ENCODE assay signal across 8 cellular contexts in the genomic region with DNA sequence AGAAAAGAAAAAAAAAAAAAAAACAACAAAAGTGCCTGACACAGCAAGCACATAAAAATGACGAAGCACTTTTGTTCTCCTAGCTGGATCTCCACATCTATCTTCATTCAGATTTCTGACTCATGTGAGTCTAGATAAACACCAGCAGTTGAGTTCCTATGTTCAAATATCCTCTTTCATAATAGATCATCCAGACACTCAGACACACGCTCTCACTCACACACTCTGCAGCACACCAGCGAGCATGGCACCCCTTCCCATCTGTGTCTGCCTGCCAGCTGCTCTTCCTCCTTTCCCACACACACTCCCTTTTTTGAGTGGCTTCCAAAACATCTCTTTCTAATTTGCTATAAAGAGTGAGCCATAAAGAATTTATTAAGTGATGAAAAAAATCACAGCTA. TPM values are rescaled to one million over a fixed set of nuclear protein-coding genes. Genes with fewer than 3 reads are reported as not detected.
A peak's percentile ranks its signal among the peaks of the same experiment; 100 is the strongest.
DNase-seq lines count a peak whose midpoint lies in the region; ATAC-seq, FAIRE-seq and TF ChIP-seq lines count a peak whose summit lies in the region.

No MANE protein-coding gene starts in this region.

- no peaks in the 10 kb centered on the region for H3K4me1 ChIP-seq in kidney (ENCODE audit: control insufficient read depth in 1 of 2, insufficient read depth in 1 of 2, low read depth in 1 of 2, low read length in 2 of 2)

- TF ChIP-seq CTCF in dorsolateral prefrontal cortex (IDR thresholded peaks at IDR 0.05 in 54 of 56, conservative IDR thresholded peaks at IDR 0.05 in 2 of 56; ENCODE audit: low read depth in 1 of 56, partially characterized antibody in 56 of 56) (no peak), omental fat pad (IDR thresholded peaks at IDR 0.05) (no peak), kidney (IDR thresholded peaks at IDR 0.05; ENCODE audit: borderline replicate concordance, extremely low read depth, insufficient read depth) (no peak)

- H3K4me3 ChIP-seq in dorsolateral prefrontal cortex (no peak overlapping the region), kidney (ENCODE audit: low read length in 2 of 2) (no peak overlapping the region)

- H3K9me3 ChIP-seq in kidney (ENCODE audit: control insufficient read depth in 1 of 2, low read length in 2 of 2): no peaks in the 10 kb centered on the region

- no peaks in the 10 kb centered on the region for H3K27me3 ChIP-seq in dorsolateral prefrontal cortex

- H3K27ac ChIP-seq in dorsolateral prefrontal cortex (peak overlapping the region in 47 of 59 donors; percentile 3 to 76 (median 61)), kidney (ENCODE audit: low read depth in 2 of 2, low read length in 2 of 2) (no peak overlapping the region)

- ATAC-seq in omental fat pad (ENCODE audit: low FRiP score): peak; percentile 94
- no peak for ATAC-seq in HG03095 (IDR thresholded peaks at IDR 0.05; ENCODE audit: unreplicated experiment)
- no peak for ATAC-seq in GM18909 (IDR thresholded peaks at IDR 0.05; ENCODE audit: poor library complexity, unreplicated experiment)

- intact Hi-C loops in dorsolateral prefrontal cortex (cut with DNase I): no loop called here
- intact Hi-C loops in kidney (cut with DNase I): no loop called here

- H3K36me3 ChIP-seq in kidney (ENCODE audit: control insufficient read depth in 1 of 2, insufficient read depth in 2 of 2, low read length in 2 of 2): peaks cover 7 to 33% of the 10 kb centered on the region in 2 donors

- DNase-seq in Daoy (ENCODE audit: low read depth): peak; percentile 76
- peak; percentile 42 for DNase-seq in NCI-H446 treated with DMSO at 0.1 percent for 48 hours (lab: John Stamatoyannopoulos, UW)
- DNase-seq in dorsolateral prefrontal cortex: peak in 4 of 10 donors; percentile 37 to 59 (median 50)
- DNase-seq in omental fat pad (ENCODE audit: low spot score): no peak
- DNase-seq in kidney: no peak
- DNase-seq in activated CD4-positive, alpha-beta T cell treated with anti-CD3 and anti-CD28 coated beads for 1 hour: no peak

- no peak overlapping the region for H3K9ac ChIP-seq in kidney (ENCODE audit: low read length in 2 of 2)

- no peak for FAIRE-seq in kidney (lab: Jason Lieb, UNC)

RNA-seq across cellular contexts. Expression of a gene that starts 19.8 kb away (rescaled TPM):
- 0.40 and 0.57 TPM in 2 replicates for total RNA-seq in Daoy (2014; rRNA removed; shearing (Covaris generic))
- total RNA-seq in dorsolateral prefrontal cortex (10 to 100 TPM; 10.7 to 30.0 (median 20.1) TPM), omental fat pad (1 to 10 TPM; 1.3 to 4.9 (median 1.9) TPM), kidney (3.5 TPM)
- 3.8 TPM for polyA plus RNA-seq in kidney (ENCODE audit: insufficient read depth, low read depth, low replicate concordance)

RNA-seq across cellular contexts. Expression of a gene that starts 36.0 kb away (rescaled TPM):
- total RNA-seq in Daoy (2014; rRNA removed; shearing (Covaris generic)): 46.7 and 49.1 TPM in 2 replicates
- total RNA-seq in dorsolateral prefrontal cortex: 100 to 1,000 TPM in 9 of 120 experiments, 10 to 100 TPM in 111; 59.4 to 109 (median 80.2) TPM
- total RNA-seq in omental fat pad: 100 to 1,000 TPM in 1 of 4 donors, 10 to 100 TPM in 3; 66.4 to 104 (median 74.5) TPM
- total RNA-seq in kidney: 138 TPM
- polyA plus RNA-seq in kidney (ENCODE audit: insufficient read depth, low read depth, low replicate concordance): 199 TPM

RNA-seq across cellular contexts. Expression of a gene that starts 58.3 kb away (rescaled TPM):
- not detected in 2 replicates for total RNA-seq in Daoy (2014; rRNA removed; shearing (Covaris generic))
- total RNA-seq in dorsolateral prefrontal cortex: not detected
- total RNA-seq in omental fat pad: not detected
- total RNA-seq in kidney: not detected
- polyA plus RNA-seq in kidney (ENCODE audit: insufficient read depth, low read depth, low replicate concordance): not detected

Comparison
In these comparisons a context has a peak if more than half of its experiments do, and no peak if none do; other contexts are left out.
1. DNase-seq: peak in Daoy (single experiment) and NCI-H446 treated with DMSO at 0.1 percent for 48 hours (single experiment); none in omental fat pad (single experiment), kidney (single experiment) and activated CD4-positive, alpha-beta T cell treated with anti-CD3 and anti-CD28 coated beads for 1 hour (single experiment).
2. H3K27ac ChIP-seq: peak in dorsolateral prefrontal cortex (47 of 59); none in kidney (0 of 2).